In genomic region chr6:30063315-30063714, GRCh38 we compare ENCODE assay signal across 1 cellular context.
TF ChIP-seq lines count a peak whose summit lies in the region.

No MANE protein-coding gene starts in this region.

TF ChIP-seq in HepG2, 621 proteins besides CTCF, POLR2A, EP300 and RAD21:
- no peak for TF ChIP-seq ASH2L (IDR thresholded peaks at IDR 0.05; ENCODE audit: insufficient read length, low read depth, low read length)
- no peak for TF ChIP-seq ZNF101 (CRISPR knock-in tag; IDR thresholded peaks at IDR 0.05; ENCODE audit: borderline replicate concordance, low read depth)
- no peak for TF ChIP-seq ARID2 (CRISPR knock-in tag; IDR thresholded peaks at IDR 0.05; ENCODE audit: borderline replicate concordance)
- TF ChIP-seq SATB2 (CRISPR knock-in tag; IDR thresholded peaks at IDR 0.05): no peak
- TF ChIP-seq ZNF280B (CRISPR knock-in tag; IDR thresholded peaks at IDR 0.05; ENCODE audit: borderline replicate concordance): no peak
- no peak for TF ChIP-seq GMEB2 (CRISPR knock-in tag; IDR thresholded peaks at IDR 0.05; ENCODE audit: low read depth)
- no peak for TF ChIP-seq ZNF274 (CRISPR knock-in tag; IDR thresholded peaks at IDR 0.05)
- no peak for TF ChIP-seq TARDBP (CRISPR knock-in tag; IDR thresholded peaks at IDR 0.05)
- TF ChIP-seq MZF1 (CRISPR knock-in tag; IDR thresholded peaks at IDR 0.05; ENCODE audit: borderline replicate concordance): no peak
- TF ChIP-seq CHCHD3 (CRISPR knock-in tag; IDR thresholded peaks at IDR 0.05): no peak
- TF ChIP-seq MED1 (CRISPR knock-in tag; IDR thresholded peaks at IDR 0.05): no peak
- TF ChIP-seq MLXIP (CRISPR knock-in tag; IDR thresholded peaks at IDR 0.05; ENCODE audit: borderline replicate concordance): no peak
- no peak for TF ChIP-seq MAZ (IDR thresholded peaks at IDR 0.05; ENCODE audit: borderline replicate concordance, low read depth, low read length)
- no peak for TF ChIP-seq MAZ (CRISPR knock-in tag; IDR thresholded peaks at IDR 0.05; ENCODE audit: low read depth)
- no peak for TF ChIP-seq AHR (CRISPR knock-in tag; IDR thresholded peaks at IDR 0.05)
- TF ChIP-seq GPBP1L1 (CRISPR knock-in tag; IDR thresholded peaks at IDR 0.05): no peak
- TF ChIP-seq ZNF460 (CRISPR knock-in tag; IDR thresholded peaks at IDR 0.05; ENCODE audit: borderline replicate concordance): no peak
- TF ChIP-seq ZNF646 (CRISPR knock-in tag; IDR thresholded peaks at IDR 0.05): no peak
- TF ChIP-seq ZNF569 (CRISPR knock-in tag; IDR thresholded peaks at IDR 0.05; ENCODE audit: borderline replicate concordance): no peak
- no peak for TF ChIP-seq SAP130 (CRISPR knock-in tag; IDR thresholded peaks at IDR 0.05; ENCODE audit: low read depth)
TF ChIP-seq in HepG2: peak in this region for 0.
